ENCODE assay signal across 34 cellular contexts in genomic region chr3:78344918-78345317, GRCh38.
"Had no signal": no experiment of that assay in that cellular context is flagged by ENCODE, and none has a peak within 500 bp of the region (broad histone marks: within the 10 kb centered on the region; RNA-seq: fewer than 3 reads in every experiment).

No MANE protein-coding gene starts in this region.

- DNase-seq: activated CD4-positive, alpha-beta T cell treated with anti-CD3 and anti-CD28 coated beads, Interleukin-2, amount 10 ng/mL, durations not matched to agents 24 days and 14 days; activated CD4-positive, alpha-beta T cell treated with anti-CD3 and anti-CD28 coated beads, Interleukin-2, amount 50 U/mL, for 48 hours; activated CD8-positive, alpha-beta memory T cell treated with anti-CD3 and anti-CD28 coated beads, Interleukin-2, amount 50 U/mL, for 4 hours; activated CD8-positive, alpha-beta T cell treated with anti-CD3 and anti-CD28 coated beads, Interleukin-2, amount 10 ng/mL, durations not matched to agents 7 days and 5 days; activated naive CD4-positive, alpha-beta T cell treated with anti-CD3 and anti-CD28 coated beads, Interleukin-2, amount 10 ng/mL, durations not matched to agents 7 days and 5 days; activated naive CD8-positive, alpha-beta T cell treated with anti-CD3 and anti-CD28 coated beads, Interleukin-2, amount 50 U/mL, for 24 hours; activated T-cell treated with anti-CD3 and anti-CD28 coated beads for 4 hours; activated T-cell treated with anti-CD3 and anti-CD28 coated beads, Interleukin-2, amount 50 U/mL, for 4 hours; anterior cingulate cortex; caudate nucleus; cerebellar nuclear complex; NCI-H1048; NCI-H1105 treated with DMSO at 0.1 percent for 48 hours; NCI-H1436; NCI-H1694; NCI-H1930; NCI-H2081 treated with DMSO at 0.1 percent for 48 hours; NCI-H226; NCI-H446 treated with DMSO at 0.1 percent for 48 hours; NCI-H524; NCI-H69; NK-92 treated with Interleukin-12 subunit alpha and Interleukin-12 subunit beta, amount 100 ng/mL, for 24 hours; PC-3; SW 1271; T-helper 1 cell; T-helper 2 cell; T-helper 9 cell had no signal

- H3K36me3 ChIP-seq: WERI-Rb-1 had no signal

- H3K27me3 Mint-ChIP-seq: activated CD4-positive, alpha-beta T cell treated with anti-CD3 and anti-CD28 coated beads, Interleukin-2, amount 10 ng/mL, durations not matched to agents 24 days and 14 days; activated naive CD4-positive, alpha-beta T cell treated with anti-CD3 and anti-CD28 coated beads, Interleukin-2, amount 10 ng/mL, durations not matched to agents 7 days and 5 days; activated naive CD8-positive, alpha-beta T cell; activated naive CD8-positive, alpha-beta T cell treated with anti-CD3 and anti-CD28 coated beads, Interleukin-2, amount 50 U/mL, for 24 hours had no signal

- H3K9me3 Mint-ChIP-seq: activated naive CD8-positive, alpha-beta T cell treated with anti-CD3 and anti-CD28 coated beads, Interleukin-2, amount 50 U/mL, for 24 hours had no signal

- FAIRE-seq: bronchial epithelial cell, RCC 7860 had no signal

- H3K4me1 Mint-ChIP-seq: activated CD4-positive, alpha-beta T cell treated with anti-CD3 and anti-CD28 coated beads, Interleukin-2, amount 10 ng/mL, durations not matched to agents 24 days and 14 days; activated naive CD4-positive, alpha-beta T cell treated with anti-CD3 and anti-CD28 coated beads, Interleukin-2, amount 10 ng/mL, durations not matched to agents 7 days and 5 days; activated naive CD8-positive, alpha-beta T cell treated with anti-CD3 and anti-CD28 coated beads, Interleukin-2, amount 50 U/mL, for 24 hours had no signal

- H3K27ac Mint-ChIP-seq: activated CD4-positive, alpha-beta T cell treated with anti-CD3 and anti-CD28 coated beads, Interleukin-2, amount 10 ng/mL, durations not matched to agents 24 days and 14 days; activated CD8-positive, alpha-beta T cell treated with anti-CD3 and anti-CD28 coated beads, Interleukin-2, amount 10 ng/mL, durations not matched to agents 7 days and 5 days; activated naive CD4-positive, alpha-beta T cell treated with anti-CD3 and anti-CD28 coated beads, Interleukin-2, amount 10 ng/mL, durations not matched to agents 7 days and 5 days; activated naive CD8-positive, alpha-beta T cell; activated naive CD8-positive, alpha-beta T cell treated with anti-CD3 and anti-CD28 coated beads, Interleukin-2, amount 50 U/mL, for 24 hours; activated T-helper 1 cell treated with anti-CD3 and anti-CD28 coated beads, Interleukin-12 subunit alpha, Interleukin-12 subunit beta, Interleukin-2, Interleukin-4 antibody, amounts not matched to agents 30 ng/mL and 10 ng/mL and 1 ng/mL, durations not matched to agents 14 hours and 24 hours and 36 hours had no signal

- H3K4me3 Mint-ChIP-seq: activated CD4-positive, alpha-beta T cell treated with anti-CD3 and anti-CD28 coated beads, Interleukin-2, amount 10 ng/mL, durations not matched to agents 24 days and 14 days; activated CD8-positive, alpha-beta T cell treated with anti-CD3 and anti-CD28 coated beads, Interleukin-2, amount 10 ng/mL, durations not matched to agents 7 days and 5 days; activated naive CD4-positive, alpha-beta T cell treated with anti-CD3 and anti-CD28 coated beads, Interleukin-2, amount 10 ng/mL, durations not matched to agents 7 days and 5 days; activated naive CD8-positive, alpha-beta T cell; activated naive CD8-positive, alpha-beta T cell treated with anti-CD3 and anti-CD28 coated beads, Interleukin-2, amount 50 U/mL, for 24 hours; activated T-cell treated with anti-CD3 and anti-CD28 coated beads, Interleukin-2, amount 50 U/mL, for 4 hours; activated T-helper 1 cell treated with anti-CD3 and anti-CD28 coated beads, Interleukin-12 subunit alpha, Interleukin-12 subunit beta, Interleukin-2, Interleukin-4 antibody, amounts not matched to agents 30 ng/mL and 10 ng/mL and 1 ng/mL, durations not matched to agents 14 hours and 24 hours and 36 hours; brain had no signal

- H3K36me3 Mint-ChIP-seq: activated naive CD4-positive, alpha-beta T cell treated with anti-CD3 and anti-CD28 coated beads, Interleukin-2, amount 10 ng/mL, durations not matched to agents 7 days and 5 days; activated naive CD8-positive, alpha-beta T cell; brain had no signal

- H3K27ac ChIP-seq: RWPE1, WERI-Rb-1 had no signal
